In genomic region chr12:71281425-71281824, GRCh38 we compare ENCODE assay signal across 37 cellular contexts.
"Had no signal": no experiment of that assay in that cellular context is flagged by ENCODE, and none has a peak within 500 bp of the region (broad histone marks: within the 10 kb centered on the region; RNA-seq: fewer than 3 reads in every experiment).

No MANE protein-coding gene starts in this region.

- ATAC-seq: activated CD8-positive, alpha-beta T cell treated with anti-CD3 and anti-CD28 coated beads for 36 hours; activated T-cell treated with anti-CD3 and anti-CD28 coated beads, Interleukin-2, amount 50 U/mL, for 72 hours; activated T-helper 17 cell treated with anti-CD3 and anti-CD28 coated beads, Interleukin-2, amount 50 U/mL, for 72 hours; Right ventricle myocardium inferior; SK-N-SH treated with all-trans-retinoic acid at 6 μM for 48 hours had no signal

- FAIRE-seq: RCC 7860 had no signal

- H3K27me3 Mint-ChIP-seq: activated CD4-positive, alpha-beta T cell treated with anti-CD3 and anti-CD28 coated beads, Interleukin-2, amount 10 ng/mL, durations not matched to agents 24 days and 14 days; activated CD8-positive, alpha-beta T cell treated with anti-CD3 and anti-CD28 coated beads for 36 hours; activated naive CD8-positive, alpha-beta T cell treated with anti-CD3 and anti-CD28 coated beads for 36 hours; activated T-helper 17 cell treated with anti-CD3 and anti-CD28 coated beads, Interleukin-2, amount 50 U/mL, for 72 hours; central memory CD8-positive, alpha-beta T cell had no signal

- H3K36me3 ChIP-seq: cardiac muscle cell, MG63 had no signal

- DNase-seq: activated CD4-positive, alpha-beta T cell treated with anti-CD3 and anti-CD28 coated beads for 1 hour; activated CD4-positive, alpha-beta T cell treated with anti-CD3 and anti-CD28 coated beads, Interleukin-2, amount 10 ng/mL, durations not matched to agents 24 days and 14 days; activated CD4-positive, alpha-beta T cell treated with anti-CD3 and anti-CD28 coated beads, Interleukin-2, amount 50 U/mL, for 4 hours; activated CD4-positive, CD25-positive, alpha-beta regulatory T cell; activated CD8-positive, alpha-beta T cell treated with anti-CD3 and anti-CD28 coated beads for 36 hours; activated effector memory CD4-positive, alpha-beta T cell treated with anti-CD3 and anti-CD28 coated beads, Interleukin-2, amount 50 U/mL, for 16 hours; activated naive CD4-positive, alpha-beta T cell; activated naive CD4-positive, alpha-beta T cell treated with anti-CD3 and anti-CD28 coated beads, Interleukin-2, amount 50 U/mL, for 16 hours; activated naive CD8-positive, alpha-beta T cell treated with anti-CD3 and anti-CD28 coated beads for 36 hours; activated T-cell treated with anti-CD3 and anti-CD28 coated beads, Interleukin-2, amount 50 U/mL, for 1 hour; activated T-cell treated with anti-CD3 and anti-CD28 coated beads, Interleukin-2, amount 50 U/mL, for 72 hours; amniotic stem cell; aorta; MG63; NCI-H1092; NCI-H1436 treated with DMSO at 0.1 percent for 48 hours; NCI-H1694 treated with DMSO at 0.1 percent for 48 hours; NCI-H2029 treated with DMSO at 0.1 percent for 48 hours; NCI-H2107; NCI-H2171; NCI-H510A; NCI-H526; NCI-H748 treated with DMSO at 0.1 percent for 48 hours; NK-92 treated with Interleukin-12 subunit alpha and Interleukin-12 subunit beta, amount 100 ng/mL, for 24 hours; PC-9; SIG-M5; T-helper 1 cell; T-helper 2 cell; T-helper 9 cell had no signal

- H3K27ac ChIP-seq: cardiac muscle cell, PC-9, RWPE1, VCaP had no signal

- H3K9me3 Mint-ChIP-seq: activated CD4-positive, alpha-beta T cell treated with anti-CD3 and anti-CD28 coated beads, Interleukin-2, amount 10 ng/mL, durations not matched to agents 24 days and 14 days had no signal

- H3K4me3 Mint-ChIP-seq: activated CD4-positive, alpha-beta T cell treated with anti-CD3 and anti-CD28 coated beads, Interleukin-2, amount 10 ng/mL, durations not matched to agents 24 days and 14 days; activated CD8-positive, alpha-beta T cell treated with anti-CD3 and anti-CD28 coated beads for 36 hours; activated naive CD8-positive, alpha-beta T cell treated with anti-CD3 and anti-CD28 coated beads for 36 hours; activated T-cell treated with anti-CD3 and anti-CD28 coated beads, Interleukin-2, amount 50 U/mL, for 72 hours; activated T-helper 17 cell treated with anti-CD3 and anti-CD28 coated beads, Interleukin-2, amount 50 U/mL, for 72 hours; central memory CD8-positive, alpha-beta T cell had no signal

- H2AFZ ChIP-seq: PC-9 had no signal

- H3K27ac Mint-ChIP-seq: activated CD4-positive, alpha-beta T cell treated with anti-CD3 and anti-CD28 coated beads, Interleukin-2, amount 10 ng/mL, durations not matched to agents 24 days and 14 days; activated CD8-positive, alpha-beta T cell treated with anti-CD3 and anti-CD28 coated beads for 36 hours; activated naive CD8-positive, alpha-beta T cell treated with anti-CD3 and anti-CD28 coated beads for 36 hours; activated T-cell treated with anti-CD3 and anti-CD28 coated beads, Interleukin-2, amount 50 U/mL, for 72 hours; activated T-helper 17 cell treated with anti-CD3 and anti-CD28 coated beads, Interleukin-2, amount 50 U/mL, for 72 hours had no signal

- H3K4me1 Mint-ChIP-seq: activated CD4-positive, alpha-beta T cell treated with anti-CD3 and anti-CD28 coated beads, Interleukin-2, amount 10 ng/mL, durations not matched to agents 24 days and 14 days; activated naive CD8-positive, alpha-beta T cell treated with anti-CD3 and anti-CD28 coated beads for 36 hours; activated T-helper 17 cell treated with anti-CD3 and anti-CD28 coated beads, Interleukin-2, amount 50 U/mL, for 72 hours; central memory CD8-positive, alpha-beta T cell had no signal

- H3K4me2 ChIP-seq: PC-9 had no signal

- H3K36me3 Mint-ChIP-seq: activated naive CD8-positive, alpha-beta T cell treated with anti-CD3 and anti-CD28 coated beads for 36 hours had no signal

- H3K27me3 ChIP-seq: cardiac muscle cell, MG63 had no signal

- H3K4me3 ChIP-seq: cardiac muscle cell, MG63, PC-9 had no signal

- H3K9me3 ChIP-seq: MG63 had no signal
